In genomic region chr11:2483426-2483825, GRCh38 we compare ENCODE assay signal across 1 cellular context.
TF ChIP-seq lines count a peak whose summit lies in the region.

No MANE protein-coding gene starts in this region.

TF ChIP-seq in HepG2, 621 proteins besides CTCF, POLR2A, EP300 and RAD21:
- no peak for TF ChIP-seq NR3C1 (CRISPR knock-in tag; IDR thresholded peaks at IDR 0.05)
- no peak for TF ChIP-seq RBM39 (IDR thresholded peaks at IDR 0.05; ENCODE audit: low read depth, low read length, poor library complexity, severe bottlenecking)
- TF ChIP-seq ZNF7 (CRISPR knock-in tag; IDR thresholded peaks at IDR 0.05) = 0 out of 2 replicates have a peak, but pooled peaks have one; percentile 33
